21 cellular contexts compared by ENCODE assay signal in genomic region chr15:51022206-51022605, GRCh38.
"Had no signal": no experiment of that assay in that cellular context is flagged by ENCODE, and none has a peak within 500 bp of the region (broad histone marks: within the 10 kb centered on the region; RNA-seq: fewer than 3 reads in every experiment).

No MANE protein-coding gene starts in this region.

- H3K4me3 ChIP-seq: K562 had no signal

- H3K9me3 ChIP-seq: SK-N-SH had no signal

- H3K9ac ChIP-seq: KMS-11, SK-N-SH had no signal

- DNase-seq: Kasumi-1, MV-4-11, NCI-H1048, NCI-H1105, NCI-H1417, NCI-H1436 treated with DMSO at 0.1 percent for 48 hours, NCI-H1694, NCI-H187 treated with DMSO at 0.1 percent for 48 hours, NCI-H2029 treated with DMSO at 0.1 percent for 48 hours, NCI-H226, NCI-H510A, NCI-H69, NCI-H774, SHP77, SK-N-SH, SW 1271, T-cell had no signal

- H3K4me2 ChIP-seq: KMS-11, SK-N-SH had no signal

- H3K27ac ChIP-seq: KMS-11, RWPE1 had no signal

- ATAC-seq: HepG2, K562, T-cell had no signal
